In genomic region chr1:150562384-150563339, GRCh38 we compare ENCODE assay signal across 7 cellular contexts. TPM values are rescaled to one million over a fixed set of nuclear protein-coding genes. Genes with fewer than 3 reads are reported as not detected.
DNase-seq lines count a peak whose midpoint lies in the region; ATAC-seq lines count a peak whose summit lies in the region.

No MANE protein-coding gene starts in this region.

- peak; percentile 67 for DNase-seq in T-helper 22 cell (ENCODE audit: low read depth)
- DNase-seq in central memory CD4-positive, alpha-beta T cell = peak; percentile 60
- DNase-seq in myocyte (ENCODE audit: low read depth) = peak; percentile 78
- no peak for DNase-seq in globus pallidus (ENCODE audit: low spot score)

- H3K27ac ChIP-seq in temporal lobe (ENCODE audit: low read depth, low read length) = peak overlapping the region; percentile 97

- ATAC-seq in GM19035 (IDR thresholded peaks at IDR 0.05; ENCODE audit: unreplicated experiment) (peak; percentile 42), HG03045 (IDR thresholded peaks at IDR 0.05; ENCODE audit: unreplicated experiment) (peak; percentile 36)

RNA-seq across cellular contexts. Expression of gene ADAMTSL4, which starts 13.5 kb away (rescaled TPM):
- 10.9 and 16.2 TPM in 2 replicates for total RNA-seq in myocyte
- polyA plus RNA-seq in myocyte (2012) = 42.7 TPM
- 0.25 TPM for total RNA-seq in temporal lobe

RNA-seq across cellular contexts. Expression of gene MCL1, which starts 16.7 kb away (rescaled TPM):
- total RNA-seq in myocyte (162 and 186 TPM in 2 replicates), temporal lobe (89.7 TPM)
- 93.5 TPM for polyA plus RNA-seq in myocyte (2012)

RNA-seq across cellular contexts. Expression of gene FALEC, which starts 47.1 kb away (rescaled TPM):
- total RNA-seq in myocyte = not detected in 2 replicates
- polyA plus RNA-seq in myocyte (2012) = 0.93 TPM
- total RNA-seq in temporal lobe = not detected

RNA-seq across cellular contexts. Expression of gene ECM1, which starts 54.8 kb away (rescaled TPM):
- total RNA-seq in myocyte (33.6 and 35.0 TPM in 2 replicates), temporal lobe (1.5 TPM)
- 197 TPM for polyA plus RNA-seq in myocyte (2012)
